ENCODE assay signal across 1 cellular context in genomic region chr6:3244003-3244831, GRCh38.
TF ChIP-seq lines count a peak whose summit lies in the region.

No MANE protein-coding gene starts in this region.

TF ChIP-seq in HepG2, 621 proteins besides CTCF, POLR2A, EP300 and RAD21:
- TF ChIP-seq ZBTB37 (CRISPR knock-in tag; IDR thresholded peaks at IDR 0.05) (no peak), ATF7 (IDR thresholded peaks at IDR 0.05) (peak; percentile 47), ATF7 (CRISPR knock-in tag; IDR thresholded peaks at IDR 0.05) (no peak), ZNF12 (CRISPR knock-in tag; IDR thresholded peaks at IDR 0.05) (peak; percentile 89), ZFP1 (CRISPR knock-in tag; IDR thresholded peaks at IDR 0.05) (peak; percentile 100), KLF16 (CRISPR knock-in tag; IDR thresholded peaks at IDR 0.05) (no peak), CREB1 (IDR thresholded peaks at IDR 0.05) (0 out of 2 replicates have a peak, but pooled peaks have one; percentile 4), CREB1 (CRISPR knock-in tag; IDR thresholded peaks at IDR 0.05) (no peak)
